In genomic region chr4:45455217-45455616, GRCh38 we compare ENCODE assay signal across 3 cellular contexts.
"Had no signal": no experiment of that assay in that cellular context is flagged by ENCODE, and none has a peak within 500 bp of the region (broad histone marks: within the 10 kb centered on the region; RNA-seq: fewer than 3 reads in every experiment).

No MANE protein-coding gene starts in this region.

- DNase-seq: GDM1, GF-D8 had no signal

- H3K4me3 ChIP-seq: GM12878 had no signal

- ATAC-seq: GM12878 had no signal
